19 cellular contexts compared by ENCODE assay signal in genomic region chr2:215241791-215242305, GRCh38.
DNase-seq lines count a peak whose midpoint lies in the region; TF ChIP-seq lines count a peak whose summit lies in the region.
"Had no signal": no experiment of that assay in that cellular context is flagged by ENCODE, and none has a peak within 500 bp of the region (broad histone marks: within the 10 kb centered on the region; RNA-seq: fewer than 3 reads in every experiment).

No MANE protein-coding gene starts in this region.

- no peak for TF ChIP-seq EP300 in ovary (IDR thresholded peaks at IDR 0.05)

- H3K4me1 ChIP-seq in neuronal stem cell (ENCODE audit: control insufficient read depth in 2 of 2, insufficient read depth in 1 of 2, low read depth in 1 of 2, low read length in 2 of 2) (no peaks in the 10 kb centered on the region), ovary (ENCODE audit: insufficient read depth) (no peaks in the 10 kb centered on the region)
- H3K4me1 ChIP-seq: SJCRH30 had no signal

- H3K27ac ChIP-seq in angular gyrus (ENCODE audit: low read depth, low read length) (peak overlapping the region; percentile 75), neuronal stem cell (replicated peaks; ENCODE audit: low read length) (no peak overlapping the region), ovary (no peak overlapping the region)
- H3K27ac ChIP-seq: C4-2B, SJCRH30 had no signal

- no peak overlapping the region for H2BK15ac ChIP-seq in neuronal stem cell (ENCODE audit: low read length)

- H2AFZ ChIP-seq in neuronal stem cell (ENCODE audit: low read length), result no peak overlapping the region

- H3K4me2 ChIP-seq in neuronal stem cell (ENCODE audit: insufficient read depth, low read length, poor library complexity, severe bottlenecking), result no peak overlapping the region

- DNase-seq in Ammon's horn (ENCODE audit: low spot score), result peak; percentile 71
- peak; percentile 73 for DNase-seq in globus pallidus (ENCODE audit: low spot score)
- peak; percentile 65 for DNase-seq in putamen (ENCODE audit: low spot score)
- DNase-seq in neuronal stem cell (ENCODE audit: low spot score), result no peak
- no peak for DNase-seq in GM13976 (ENCODE audit: low spot score)
- DNase-seq in ovary, result no peak
- DNase-seq in epidermal melanocyte (ENCODE audit: insufficient read length, low spot score), result no peak
- DNase-seq: EL, H9, Kasumi-1, MM.1S, NCI-H1105, NCI-H1694, NCI-H446, NCI-H69, RPMI8226, SJCRH30 had no signal

- no peak overlapping the region for H2BK5ac ChIP-seq in neuronal stem cell (ENCODE audit: low read length)

- no CpG with 5 or more reads among the region's 7 CpGs for WGBS in neuronal stem cell (ENCODE audit: extremely low coverage in 2 of 2, insufficient read length in 2 of 2, insufficient replicate concordance in 1 of 2), 2 donors
- 43 to 50% (median 47%) methylated on average over 7 of the region's 7 CpGs for WGBS in ovary, 3 donors

- in situ Hi-C loops in GM13976 (cut with MboI; ENCODE audit: low sequenced_read_pairs, unreplicated experiment), result no loop called here

- H3K9me3 ChIP-seq in neuronal stem cell (replicated peaks in 1 of 2; ENCODE audit: control insufficient read depth in 2 of 2, insufficient read depth in 1 of 2, low read depth in 1 of 2, low read length in 2 of 2) (no peaks in the 10 kb centered on the region), ovary (no peaks in the 10 kb centered on the region)
- H3K9me3 ChIP-seq: SJCRH30 had no signal

- no peak overlapping the region for H3K23ac ChIP-seq in neuronal stem cell (ENCODE audit: low read depth, low read length, poor library complexity)

- no peak overlapping the region for H3K18ac ChIP-seq in neuronal stem cell (ENCODE audit: low read length)

- no peaks in the 10 kb centered on the region for H3K79me1 ChIP-seq in neuronal stem cell (ENCODE audit: low read depth, low read length)

- H4K91ac ChIP-seq in neuronal stem cell (ENCODE audit: low read depth, low read length, poor library complexity), result no peak overlapping the region

- H3K36me3 ChIP-seq in neuronal stem cell (replicated peaks in 1 of 2; ENCODE audit: control insufficient read depth in 2 of 2, insufficient read depth in 2 of 2, low read length in 2 of 2) (no peaks in the 10 kb centered on the region), ovary (no peaks in the 10 kb centered on the region)
- H3K36me3 ChIP-seq: SJCRH30 had no signal

- no peak overlapping the region for H3K9ac ChIP-seq in neuronal stem cell (ENCODE audit: low read depth, low read length, poor library complexity)

- H4K8ac ChIP-seq in neuronal stem cell (ENCODE audit: low read depth, low read length), result no peak overlapping the region

- no peak for TF ChIP-seq POLR2A in ovary (IDR thresholded peaks at IDR 0.05)

- H2BK120ac ChIP-seq in neuronal stem cell (ENCODE audit: low read depth, low read length), result no peak overlapping the region

- H3K14ac ChIP-seq in neuronal stem cell (ENCODE audit: low read length), result no peak overlapping the region

- H3K27me3 ChIP-seq in neuronal stem cell (ENCODE audit: control insufficient read depth in 3 of 3, insufficient read depth in 3 of 3, low read depth in 1 of 3, low read length in 3 of 3) (no peaks in the 10 kb centered on the region), ovary (no peaks in the 10 kb centered on the region)
- H3K27me3 ChIP-seq: SJCRH30 had no signal

- TF ChIP-seq CTCF in GM13976 (IDR thresholded peaks at IDR 0.05; ENCODE audit: borderline replicate concordance, control extremely low read depth, extremely low read depth, insufficient read depth, missing control alignments), result no peak
- TF ChIP-seq CTCF in ovary (IDR thresholded peaks at IDR 0.05), result no peak

- no peak overlapping the region for H2AK5ac ChIP-seq in neuronal stem cell (ENCODE audit: low read depth, low read length)

- intact Hi-C loops in ovary (cut with DNase I), result no loop called here

- no peak overlapping the region for H2BK12ac ChIP-seq in neuronal stem cell (ENCODE audit: low read length)

- no peak overlapping the region for H3K4ac ChIP-seq in neuronal stem cell (ENCODE audit: low read length)

- H3K4me3 ChIP-seq in neuronal stem cell (ENCODE audit: low read length in 2 of 2), result no peak overlapping the region
- H3K4me3 ChIP-seq in ovary, result no peak overlapping the region
- H3K4me3 ChIP-seq: SJCRH30 had no signal

Comparison
In these comparisons a context has a peak if more than half of its experiments do, and no peak if none do; other contexts are left out.
1. DNase-seq: peak in Ammon's horn (single experiment), globus pallidus (single experiment) and putamen (single experiment); none in neuronal stem cell (single experiment), GM13976 (single experiment), ovary (0 of 5) and epidermal melanocyte (single experiment).